1 cellular context compared by ENCODE assay signal in genomic region chr16:54927125-54928015, GRCh38.
A peak's percentile ranks its signal among the peaks of the same experiment; 100 is the strongest.
TF ChIP-seq lines count a peak whose summit lies in the region.

No MANE protein-coding gene starts in this region.

TF ChIP-seq in K562, 482 proteins besides CTCF, POLR2A, EP300 and RAD21 (continued from another document):
- TF ChIP-seq HINFP (tag; conservative IDR thresholded peaks at IDR 0.05; ENCODE audit: low read depth) (0 out of 2 replicates have a peak, but pooled peaks have one; percentile 20), RBBP5 (IDR thresholded peaks at IDR 0.05; ENCODE audit: borderline replicate concordance, insufficient read depth, low read length, poor library complexity, severe bottlenecking) (no peak), ZEB2 (IDR thresholded peaks at IDR 0.05) (0 out of 2 replicates have a peak, but pooled peaks have one; percentile 44), SAP30 (IDR thresholded peaks at IDR 0.05; ENCODE audit: borderline replicate concordance, insufficient read depth, low read depth, low read length, poor library complexity, severe bottlenecking) (no peak), DPF2 (IDR thresholded peaks at IDR 0.05) (peak; percentile 47; the same call in 1 of the 2 replicates), HDAC1 (IDR thresholded peaks at IDR 0.05) (peak in 1 of 2 experiments; percentile 42; a peak in 2 of 4 replicates), MNT (conservative IDR thresholded peaks at IDR 0.05) (0 out of 4 replicates have a peak, but pooled peaks of 1 of the 2 experiments have one; percentile 41), SMARCA4 (IDR thresholded peaks at IDR 0.05) (peak; percentile 66), CTBP1 (IDR thresholded peaks at IDR 0.05; ENCODE audit: borderline replicate concordance) (0 out of 2 replicates have a peak, but pooled peaks have one; percentile 10), NCOR1 (IDR thresholded peaks at IDR 0.05) (peak; percentile 31; the same call in 1 of the 2 replicates), TBL1XR1 (IDR thresholded peaks at IDR 0.05; ENCODE audit: low read length in 2 of 2) (peak in 1 of 2 experiments; percentile 78; a peak in 2 of 4 replicates), SRSF7 (optimal IDR thresholded peaks at IDR 0.05; ENCODE audit: low read depth, low read length) (no peak), FOXA3 (CRISPR knock-in tag; conservative IDR thresholded peaks at IDR 0.05 in 1 of 2, IDR thresholded peaks at IDR 0.05 in 1 of 2) (peak in 1 of 2 experiments; percentile 71; a peak in 2 of 4 replicates), ARID1B (IDR thresholded peaks at IDR 0.05) (peak; percentile 67), TAL1 (IDR thresholded peaks at IDR 0.05) (peak; percentile 29; the same call in 1 of the 2 replicates), PBX2 (CRISPR knock-in tag; IDR thresholded peaks at IDR 0.05; ENCODE audit: low read depth) (no peak), PBX2 (tag; conservative IDR thresholded peaks at IDR 0.05; ENCODE audit: low read depth) (0 out of 2 replicates have a peak, but pooled peaks have one; percentile 42), ZNF354B (CRISPR knock-in tag; IDR thresholded peaks at IDR 0.05) (no peak), CBFA2T3 (IDR thresholded peaks at IDR 0.05) (peak; percentile 77), U2AF2 (optimal IDR thresholded peaks at IDR 0.05; ENCODE audit: low read depth, low read length) (no peak), KDM1A (IDR thresholded peaks at IDR 0.05) (peak in 1 of 2 experiments; percentile 54; a peak in 2 of 4 replicates), RCOR1 (IDR thresholded peaks at IDR 0.05; ENCODE audit: borderline replicate concordance in 1 of 2, low read depth in 2 of 2, low read length in 2 of 2) (peak in 1 of 2 experiments; percentile 69; a peak in 2 of 4 replicates), HMGXB4 (CRISPR knock-in tag; IDR thresholded peaks at IDR 0.05) (no peak), ZBTB40 (IDR thresholded peaks at IDR 0.05) (peak; percentile 51; the same call in 1 of the 2 replicates), ZBTB40 (CRISPR knock-in tag; IDR thresholded peaks at IDR 0.05) (no peak), TEAD4 (IDR thresholded peaks at IDR 0.05; ENCODE audit: low read length) (peak; percentile 54), TEAD4 (CRISPR knock-in tag; IDR thresholded peaks at IDR 0.05; ENCODE audit: borderline replicate concordance) (no peak), SOX6 (IDR thresholded peaks at IDR 0.05) (peak; percentile 48; the same call in 1 of the 2 replicates)
